ENCODE assay signal across 2 cellular contexts in genomic region chr4:174716986-174717770, GRCh38.
TF ChIP-seq lines count a peak whose summit lies in the region.

No MANE protein-coding gene starts in this region.

TF ChIP-seq in GM23338, 12 proteins besides CTCF, POLR2A, EP300 and RAD21 (continued from another document):
- TF ChIP-seq REST (IDR thresholded peaks at IDR 0.05; ENCODE audit: unreplicated experiment) (no peak), NANOG (IDR thresholded peaks at IDR 0.05; ENCODE audit: borderline replicate concordance) (no peak)

TF ChIP-seq in WTC11, 78 proteins besides CTCF, POLR2A, EP300 and RAD21 (continued from another document):
- TF ChIP-seq PREB (CRISPR knock-in tag; IDR thresholded peaks at IDR 0.05; ENCODE audit: borderline replicate concordance) = no peak
TF ChIP-seq in WTC11: peak in this region for 0.
